In the genomic region with DNA sequence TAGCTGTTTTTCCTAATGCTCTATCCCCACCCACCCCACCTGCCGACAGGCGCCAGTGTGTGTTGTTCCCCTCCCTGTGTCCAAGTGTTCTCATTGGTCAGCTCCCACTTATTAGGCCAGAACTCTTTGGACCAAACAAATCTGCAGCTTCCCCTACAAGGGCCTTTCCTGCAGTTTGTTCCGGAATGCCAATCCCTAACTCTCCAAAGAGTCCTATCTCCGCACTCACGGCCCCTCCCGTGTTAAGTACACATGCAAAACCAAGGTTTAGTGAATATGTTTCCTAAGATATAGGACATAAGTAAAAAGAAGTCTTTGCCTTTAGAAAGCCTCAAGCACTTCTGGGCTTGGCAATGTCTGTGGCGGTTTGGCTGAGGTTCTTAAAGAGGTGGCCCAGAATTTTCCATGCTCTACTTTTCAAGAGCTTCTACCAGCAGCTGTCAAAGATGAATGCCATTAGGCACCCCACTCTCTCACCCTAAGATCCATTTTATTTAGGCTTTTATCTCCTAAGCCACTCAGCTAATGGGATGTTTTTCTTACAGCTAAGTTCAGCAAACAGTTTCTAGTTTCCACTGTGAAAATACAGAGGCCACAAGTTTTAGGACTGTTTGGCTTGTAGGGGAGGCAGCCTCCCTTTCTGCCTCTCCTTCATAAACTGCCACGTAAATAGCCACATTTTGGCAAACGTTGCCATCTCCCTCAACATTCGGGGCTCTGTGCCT, we compare ENCODE assay signal across 8 cellular contexts. TPM values are rescaled to one million over a fixed set of nuclear protein-coding genes. Genes with fewer than 3 reads are reported as not detected.
DNase-seq lines count a peak whose midpoint lies in the region; ATAC-seq, FAIRE-seq and TF ChIP-seq lines count a peak whose summit lies in the region.

No MANE protein-coding gene starts in this region.

- 49% methylated on average over 10 of the region's 10 CpGs for WGBS in hepatocyte (ENCODE audit: low lambda C conversion rate, missing lambda C conversion rate)
- WGBS in small intestine, 3 donors = 10 to 25% (median 16%) methylated on average over 10 of the region's 10 CpGs

- DNase-seq in activated CD8-positive, alpha-beta memory T cell treated with anti-CD3 and anti-CD28 coated beads, Interleukin-2, amount 10 ng/mL, durations not matched to agents 7 days and 5 days = no peak
- no peak for DNase-seq in activated CD8-positive, alpha-beta memory T cell treated with anti-CD3 and anti-CD28 coated beads for 24 hours
- DNase-seq in activated naive CD8-positive, alpha-beta T cell treated with anti-CD3 and anti-CD28 coated beads, Interleukin-2, amount 10 ng/mL, durations not matched to agents 7 days and 5 days = no peak
- DNase-seq in hepatocyte (ENCODE audit: low spot score) (peak; percentile 25), small intestine (peak; percentile 37), GM20000 (ENCODE audit: low spot score) (no peak)

- H3K36me3 ChIP-seq in hepatocyte (replicated peaks; ENCODE audit: insufficient read depth, low read depth) (no peaks in the 10 kb centered on the region), small intestine (ENCODE audit: control insufficient read depth in 2 of 2, insufficient read depth in 2 of 2, low read length in 2 of 2) (no peaks in the 10 kb centered on the region)

- H3K27me3 Mint-ChIP-seq in activated CD8-positive, alpha-beta memory T cell treated with anti-CD3 and anti-CD28 coated beads, Interleukin-2, amount 10 ng/mL, durations not matched to agents 7 days and 5 days = peaks cover 40% of the 10 kb centered on the region
- peaks cover 9% of the 10 kb centered on the region for H3K27me3 Mint-ChIP-seq in activated naive CD8-positive, alpha-beta T cell treated with anti-CD3 and anti-CD28 coated beads, Interleukin-2, amount 10 ng/mL, durations not matched to agents 7 days and 5 days

- H3K4me1 ChIP-seq in hepatocyte (ENCODE audit: insufficient read depth) = peaks cover 47% of the 10 kb centered on the region
- H3K4me1 ChIP-seq in small intestine (ENCODE audit: control insufficient read depth in 2 of 2, insufficient read depth in 1 of 2, low read depth in 1 of 2, low read length in 1 of 2) = peaks cover 0 to 10% of the 10 kb centered on the region in 2 donors

- H3K4me1 Mint-ChIP-seq in activated CD8-positive, alpha-beta memory T cell treated with anti-CD3 and anti-CD28 coated beads, Interleukin-2, amount 10 ng/mL, durations not matched to agents 7 days and 5 days = peaks cover 31% of the 10 kb centered on the region
- H3K4me1 Mint-ChIP-seq in activated naive CD8-positive, alpha-beta T cell treated with anti-CD3 and anti-CD28 coated beads, Interleukin-2, amount 10 ng/mL, durations not matched to agents 7 days and 5 days = peaks cover 27% of the 10 kb centered on the region

- no peak for ATAC-seq in activated CD8-positive, alpha-beta memory T cell treated with anti-CD3 and anti-CD28 coated beads, Interleukin-2, amount 10 ng/mL, durations not matched to agents 7 days and 5 days
- ATAC-seq in activated naive CD8-positive, alpha-beta T cell treated with anti-CD3 and anti-CD28 coated beads, Interleukin-2, amount 10 ng/mL, durations not matched to agents 7 days and 5 days (ENCODE audit: low read depth) = no peak
- ATAC-seq in HG03354 (IDR thresholded peaks at IDR 0.05; ENCODE audit: poor library complexity, severe bottlenecking, unreplicated experiment) (no peak), HG03159 (IDR thresholded peaks at IDR 0.05; ENCODE audit: unreplicated experiment) (no peak)

- TF ChIP-seq CTCF in hepatocyte (IDR thresholded peaks at IDR 0.05; ENCODE audit: poor library complexity) (no peak), GM20000 (IDR thresholded peaks at IDR 0.05; ENCODE audit: extremely low read depth, missing control alignments) (no peak)

- H3K9me3 Mint-ChIP-seq in activated CD8-positive, alpha-beta memory T cell treated with anti-CD3 and anti-CD28 coated beads, Interleukin-2, amount 10 ng/mL, durations not matched to agents 7 days and 5 days (ENCODE audit: low read depth) = no peaks in the 10 kb centered on the region
- no peaks in the 10 kb centered on the region for H3K9me3 Mint-ChIP-seq in activated naive CD8-positive, alpha-beta T cell treated with anti-CD3 and anti-CD28 coated beads, Interleukin-2, amount 10 ng/mL, durations not matched to agents 7 days and 5 days

- POLR2A ChIA-PET in activated naive CD8-positive, alpha-beta T cell treated with anti-CD3 and anti-CD28 coated beads, Interleukin-2, amount 10 ng/mL, durations not matched to agents 7 days and 5 days (lab: Charles Lee) = no interaction called here

- H3K36me3 Mint-ChIP-seq in activated CD8-positive, alpha-beta memory T cell treated with anti-CD3 and anti-CD28 coated beads, Interleukin-2, amount 10 ng/mL, durations not matched to agents 7 days and 5 days = peaks cover 10% of the 10 kb centered on the region
- peaks cover 10% of the 10 kb centered on the region for H3K36me3 Mint-ChIP-seq in activated naive CD8-positive, alpha-beta T cell treated with anti-CD3 and anti-CD28 coated beads, Interleukin-2, amount 10 ng/mL, durations not matched to agents 7 days and 5 days

- H3K9me2 ChIP-seq in hepatocyte (replicated peaks; ENCODE audit: insufficient read depth) = no peaks in the 10 kb centered on the region

- H3K9me3 ChIP-seq in hepatocyte (ENCODE audit: low read depth) (no peaks in the 10 kb centered on the region), small intestine (ENCODE audit: control insufficient read depth, low read depth) (no peaks in the 10 kb centered on the region)

- H3K27me3 ChIP-seq in hepatocyte (no peaks in the 10 kb centered on the region), small intestine (ENCODE audit: control insufficient read depth in 2 of 2, insufficient read depth in 2 of 2, low read length in 2 of 2) (no peaks in the 10 kb centered on the region)

- H3K4me3 ChIP-seq in hepatocyte (peak overlapping the region; percentile 73), small intestine (ENCODE audit: low read depth in 1 of 2, low read length in 2 of 2) (peak overlapping the region; percentile 62 to 96)

- no peak for FAIRE-seq in small intestine (lab: Jason Lieb, UNC)

- H3K4me3 Mint-ChIP-seq in activated CD8-positive, alpha-beta memory T cell treated with anti-CD3 and anti-CD28 coated beads, Interleukin-2, amount 10 ng/mL, durations not matched to agents 7 days and 5 days = peak overlapping the region; percentile 82
- H3K4me3 Mint-ChIP-seq in activated naive CD8-positive, alpha-beta T cell treated with anti-CD3 and anti-CD28 coated beads, Interleukin-2, amount 10 ng/mL, durations not matched to agents 7 days and 5 days = peak overlapping the region; percentile 89

- peaks cover 63% of the 10 kb centered on the region for H3K79me2 ChIP-seq in hepatocyte

- H3K27ac Mint-ChIP-seq in activated CD8-positive, alpha-beta memory T cell treated with anti-CD3 and anti-CD28 coated beads, Interleukin-2, amount 10 ng/mL, durations not matched to agents 7 days and 5 days = peak overlapping the region; percentile 71
- peak overlapping the region; percentile 81 for H3K27ac Mint-ChIP-seq in activated naive CD8-positive, alpha-beta T cell treated with anti-CD3 and anti-CD28 coated beads, Interleukin-2, amount 10 ng/mL, durations not matched to agents 7 days and 5 days

- CTCF ChIA-PET in activated CD8-positive, alpha-beta memory T cell treated with anti-CD3 and anti-CD28 coated beads, Interleukin-2, amount 10 ng/mL, durations not matched to agents 7 days and 5 days (lab: Charles Lee) = interaction anchor here (0.9 to 1.5 kb wide), 3 partner anchors 12 to 20 kb away, joined by 3 to 6 read pairs (median 3); no protein-coding TSS in a partner anchor

- peak overlapping the region; percentile 87 for H3K4me2 ChIP-seq in hepatocyte

- H2AFZ ChIP-seq in hepatocyte = no peak overlapping the region

- H3K27ac ChIP-seq in hepatocyte (peak overlapping the region; percentile 95), small intestine (ENCODE audit: low read depth in 1 of 2, low read length in 1 of 2) (peak overlapping the region in 1 of 2 donors; percentile 95)

- H4K20me1 ChIP-seq in hepatocyte (ENCODE audit: insufficient read depth, poor library complexity, severe bottlenecking) = peaks cover 34% of the 10 kb centered on the region

RNA-seq across cellular contexts. Expression of gene CD59, which starts 1.6 kb away (rescaled TPM):
- total RNA-seq in activated CD8-positive, alpha-beta memory T cell treated with anti-CD3 and anti-CD28 coated beads, Interleukin-2, amount 10 ng/mL, durations not matched to agents 7 days and 5 days = 10 to 100 TPM; 54.1 to 70.5 TPM
- 10 to 100 TPM; 57.0 to 59.3 TPM for total RNA-seq in activated naive CD8-positive, alpha-beta T cell treated with anti-CD3 and anti-CD28 coated beads, Interleukin-2, amount 10 ng/mL, durations not matched to agents 7 days and 5 days
- 298 and 316 TPM in 2 replicates for total RNA-seq in hepatocyte
- 337 and 346 TPM in 2 replicates for polyA plus RNA-seq in hepatocyte
- 100 to 1,000 TPM in 1 of 3 donors, 10 to 100 TPM in 2; 19.2 to 203 (median 30.0) TPM for polyA plus RNA-seq in small intestine

RNA-seq across cellular contexts. Expression of gene C11orf91, which starts 34.0 kb away (rescaled TPM):
- total RNA-seq in activated CD8-positive, alpha-beta memory T cell treated with anti-CD3 and anti-CD28 coated beads, Interleukin-2, amount 10 ng/mL, durations not matched to agents 7 days and 5 days = not detected
- total RNA-seq in activated naive CD8-positive, alpha-beta T cell treated with anti-CD3 and anti-CD28 coated beads, Interleukin-2, amount 10 ng/mL, durations not matched to agents 7 days and 5 days = under 1 TPM in 1 of 2 experiments, not detected in 1; 0.40 TPM
- not detected in 2 replicates for total RNA-seq in hepatocyte
- not detected in 2 replicates for polyA plus RNA-seq in hepatocyte
- polyA plus RNA-seq in small intestine = not detected

RNA-seq across cellular contexts. Expression of gene FBXO3, which starts 39.7 kb away (rescaled TPM):
- 10 to 100 TPM; 14.9 to 17.0 TPM for total RNA-seq in activated CD8-positive, alpha-beta memory T cell treated with anti-CD3 and anti-CD28 coated beads, Interleukin-2, amount 10 ng/mL, durations not matched to agents 7 days and 5 days
- 10 to 100 TPM; 29.4 to 30.1 TPM for total RNA-seq in activated naive CD8-positive, alpha-beta T cell treated with anti-CD3 and anti-CD28 coated beads, Interleukin-2, amount 10 ng/mL, durations not matched to agents 7 days and 5 days
- 50.7 and 58.1 TPM in 2 replicates for total RNA-seq in hepatocyte
- polyA plus RNA-seq in hepatocyte (28.0 and 29.3 TPM in 2 replicates), small intestine (10 to 100 TPM; 19.5 to 23.3 (median 21.3) TPM)

Comparison
In these comparisons a context has a peak if more than half of its experiments do, and no peak if none do; other contexts are left out.
1. DNase-seq: peak in hepatocyte (single experiment) and small intestine (single experiment); none in activated CD8-positive, alpha-beta memory T cell treated with anti-CD3 and anti-CD28 coated beads, Interleukin-2, amount 10 ng/mL, durations not matched to agents 7 days and 5 days (single experiment), activated CD8-positive, alpha-beta memory T cell treated with anti-CD3 and anti-CD28 coated beads for 24 hours (single experiment), activated naive CD8-positive, alpha-beta T cell treated with anti-CD3 and anti-CD28 coated beads, Interleukin-2, amount 10 ng/mL, durations not matched to agents 7 days and 5 days (single experiment) and GM20000 (single experiment).